8 cellular contexts compared by ENCODE assay signal in genomic region chr18:48932822-48933510, GRCh38. TPM values are rescaled to one million over a fixed set of nuclear protein-coding genes. Genes with fewer than 3 reads are reported as not detected.
DNase-seq lines count a peak whose midpoint lies in the region; ATAC-seq and TF ChIP-seq lines count a peak whose summit lies in the region.

No MANE protein-coding gene starts in this region.

- H3K36me3 ChIP-seq in gastroesophageal sphincter (no peaks in the 10 kb centered on the region), thoracic aorta (no peaks in the 10 kb centered on the region)

- peak overlapping the region; percentile 96 for H3K27ac Mint-ChIP-seq in activated CD8-positive, alpha-beta memory T cell treated with anti-CD3 and anti-CD28 coated beads, Interleukin-2, amount 10 ng/mL, durations not matched to agents 7 days and 5 days
- H3K27ac Mint-ChIP-seq in T-helper 17 cell, result peak overlapping the region; percentile 98

- TF ChIP-seq CTCF in gastroesophageal sphincter (IDR thresholded peaks at IDR 0.05) (no peak), thoracic aorta (IDR thresholded peaks at IDR 0.05) (no peak)

- ATAC-seq in activated CD8-positive, alpha-beta memory T cell treated with anti-CD3 and anti-CD28 coated beads, Interleukin-2, amount 10 ng/mL, durations not matched to agents 7 days and 5 days, result no peak
- ATAC-seq in T-helper 17 cell, result no peak
- no peak for ATAC-seq in gastroesophageal sphincter
- no peak for ATAC-seq in thoracic aorta (ENCODE audit: insufficient number of reproducible peaks, low FRiP score, low read depth)
- ATAC-seq in GM19397 (IDR thresholded peaks at IDR 0.05; ENCODE audit: unreplicated experiment), result no peak

- H3K27me3 ChIP-seq in gastroesophageal sphincter (no peaks in the 10 kb centered on the region), thoracic aorta (replicated peaks; ENCODE audit: insufficient read depth) (no peaks in the 10 kb centered on the region)

- peaks cover 92% of the 10 kb centered on the region for H3K4me1 Mint-ChIP-seq in activated CD8-positive, alpha-beta memory T cell treated with anti-CD3 and anti-CD28 coated beads, Interleukin-2, amount 10 ng/mL, durations not matched to agents 7 days and 5 days
- peaks cover 83% of the 10 kb centered on the region for H3K4me1 Mint-ChIP-seq in T-helper 17 cell

- no peaks in the 10 kb centered on the region for H3K9me3 Mint-ChIP-seq in activated CD8-positive, alpha-beta memory T cell treated with anti-CD3 and anti-CD28 coated beads, Interleukin-2, amount 10 ng/mL, durations not matched to agents 7 days and 5 days (ENCODE audit: low read depth)

- H3K4me3 Mint-ChIP-seq in activated CD8-positive, alpha-beta memory T cell treated with anti-CD3 and anti-CD28 coated beads, Interleukin-2, amount 10 ng/mL, durations not matched to agents 7 days and 5 days, result peak overlapping the region; percentile 75
- peak overlapping the region; percentile 84 for H3K4me3 Mint-ChIP-seq in T-helper 17 cell

- H3K36me3 Mint-ChIP-seq in activated CD8-positive, alpha-beta memory T cell treated with anti-CD3 and anti-CD28 coated beads, Interleukin-2, amount 10 ng/mL, durations not matched to agents 7 days and 5 days, result peaks cover 17% of the 10 kb centered on the region
- H3K36me3 Mint-ChIP-seq in T-helper 17 cell (ENCODE audit: low read depth), result peaks cover 4% of the 10 kb centered on the region

- H3K9me3 ChIP-seq in T-helper 17 cell (ENCODE audit: control insufficient read depth, low read length, poor library complexity, severe bottlenecking) (no peaks in the 10 kb centered on the region), gastroesophageal sphincter (no peaks in the 10 kb centered on the region), thoracic aorta (no peaks in the 10 kb centered on the region)

- CTCF ChIA-PET in activated CD8-positive, alpha-beta memory T cell treated with anti-CD3 and anti-CD28 coated beads, Interleukin-2, amount 10 ng/mL, durations not matched to agents 7 days and 5 days (lab: Charles Lee), result interaction anchor here (0.7 to 1.4 kb wide), 5 partner anchors 11 to 140 kb away, joined by 3 to 5 read pairs (median 3); no protein-coding TSS in a partner anchor

- H3K4me3 ChIP-seq in gastroesophageal sphincter, result no peak overlapping the region
- peak overlapping the region; percentile 62 for H3K4me3 ChIP-seq in thoracic aorta

- DNase-seq in activated CD8-positive, alpha-beta memory T cell treated with anti-CD3 and anti-CD28 coated beads, Interleukin-2, amount 10 ng/mL, durations not matched to agents 7 days and 5 days, result no peak
- no peak for DNase-seq in activated CD8-positive, alpha-beta memory T cell treated with anti-CD3 and anti-CD28 coated beads, Interleukin-2, amount 50 U/mL, for 48 hours
- no peak for DNase-seq in T-helper 17 cell
- DNase-seq in thoracic aorta (ENCODE audit: low spot score), result no peak
- no peak for DNase-seq in activated gamma-delta T cell (lab: John Stamatoyannopoulos, UW)
- DNase-seq in NCI-H510A (lab: John Stamatoyannopoulos, UW), result no peak

- WGBS in gastroesophageal sphincter (ENCODE audit: low coverage in 1 of 2), 2 donors, result 56% methylated on average over 7 of the region's 10 CpGs; no CpG with 5 or more reads in 1 of the 2 donors

- H3K27ac ChIP-seq in gastroesophageal sphincter (peak overlapping the region in 3 of 4 donors; percentile 77 to 98 (median 93)), thoracic aorta (peak overlapping the region; percentile 86 to 87)

- TF ChIP-seq EP300 in gastroesophageal sphincter (IDR thresholded peaks at IDR 0.05), result no peak

- H3K4me1 ChIP-seq in gastroesophageal sphincter (peaks cover 38 to 100% (median 88%) of the 10 kb centered on the region in 3 donors), thoracic aorta (ENCODE audit: control insufficient read depth in 1 of 2, low read depth in 2 of 2) (peaks cover 85 to 100% of the 10 kb centered on the region in 2 donors)

- TF ChIP-seq POLR2A in gastroesophageal sphincter (IDR thresholded peaks at IDR 0.05), result no peak

- H3K27me3 Mint-ChIP-seq in activated CD8-positive, alpha-beta memory T cell treated with anti-CD3 and anti-CD28 coated beads, Interleukin-2, amount 10 ng/mL, durations not matched to agents 7 days and 5 days, result no peaks in the 10 kb centered on the region
- no peaks in the 10 kb centered on the region for H3K27me3 Mint-ChIP-seq in T-helper 17 cell

RNA-seq across cellular contexts. Expression of gene SMAD7, which starts 17.8 kb away (rescaled TPM):
- 10 to 100 TPM; 18.5 to 29.3 TPM for total RNA-seq in activated CD8-positive, alpha-beta memory T cell treated with anti-CD3 and anti-CD28 coated beads, Interleukin-2, amount 10 ng/mL, durations not matched to agents 7 days and 5 days
- total RNA-seq in T-helper 17 cell, result 100 to 1,000 TPM; 161 to 181 TPM
- 10 to 100 TPM; 41.2 to 76.0 (median 55.2) TPM for total RNA-seq in gastroesophageal sphincter
- 100 to 1,000 TPM in 1 of 2 donors, 10 to 100 TPM in 1; 80.8 to 107 TPM for total RNA-seq in thoracic aorta
